In genomic region chr3:72887723-72888545, GRCh38 we compare ENCODE assay signal across 1 cellular context.
TF ChIP-seq lines count a peak whose summit lies in the region.

A gene with protein sequence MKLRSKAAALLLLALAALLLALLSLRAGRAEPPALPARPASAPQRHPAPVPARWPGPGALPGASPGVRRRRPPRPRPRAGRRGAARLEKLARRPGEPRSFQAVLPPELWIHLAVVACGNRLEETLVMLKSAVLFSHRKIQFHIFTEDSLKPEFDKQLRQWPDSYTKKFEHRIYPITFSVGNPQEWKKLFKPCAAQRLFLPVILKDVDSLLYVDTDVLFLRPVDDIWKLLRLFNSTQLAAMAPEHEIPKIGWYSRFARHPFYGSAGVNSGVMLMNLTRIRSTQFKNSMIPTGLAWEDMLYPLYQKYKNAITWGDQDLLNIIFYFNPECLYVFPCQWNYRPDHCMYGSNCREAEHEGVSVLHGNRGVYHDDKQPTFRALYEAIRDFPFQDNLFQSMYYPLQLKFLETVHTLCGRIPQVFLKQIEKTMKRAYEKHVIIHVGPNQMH (plus strand): TSS chr3:72888046. CDS start chr3:72888234, 188 bp downstream.

TF ChIP-seq in HEK293, 187 proteins besides CTCF, POLR2A, EP300 and RAD21 (continued from another document and continues in another):
- TF ChIP-seq ZBTB10 (tag by site-specific recombination; IDR thresholded peaks at IDR 0.05) (no peak), ZNF292 (tag by site-specific recombination; IDR thresholded peaks at IDR 0.05; ENCODE audit: borderline replicate concordance, low read depth) (no peak), ZNF76 (tag by site-specific recombination; IDR thresholded peaks at IDR 0.05; ENCODE audit: borderline replicate concordance, low read depth) (no peak), OVOL3 (tag by site-specific recombination; IDR thresholded peaks at IDR 0.05) (no peak), ZNF555 (tag by site-specific recombination; conservative IDR thresholded peaks at IDR 0.05) (no peak), ZNF670 (tag by site-specific recombination; IDR thresholded peaks at IDR 0.05; ENCODE audit: low read depth) (no peak), ZNF37A (tag by site-specific recombination; IDR thresholded peaks at IDR 0.05) (no peak), ZNF501 (tag by site-specific recombination; IDR thresholded peaks at IDR 0.05) (peak; percentile 77; the same call in 1 of the 2 replicates), ZXDB (tag by site-specific recombination; IDR thresholded peaks at IDR 0.05) (0 out of 2 replicates have a peak, but pooled peaks have one; percentile 19), ZFP69B (tag by site-specific recombination; IDR thresholded peaks at IDR 0.05) (no peak), ZBTB44 (tag by site-specific recombination; IDR thresholded peaks at IDR 0.05) (no peak), OSR2 (tag by site-specific recombination; IDR thresholded peaks at IDR 0.05) (peak; percentile 45; the same call in 1 of the 2 replicates), ZBTB1 (tag by site-specific recombination; IDR thresholded peaks at IDR 0.05) (no peak), ZNF350 (tag by site-specific recombination; IDR thresholded peaks at IDR 0.05) (no peak), ZFP41 (tag by site-specific recombination; IDR thresholded peaks at IDR 0.05; ENCODE audit: borderline replicate concordance) (no peak), ZNF596 (tag by site-specific recombination; IDR thresholded peaks at IDR 0.05) (no peak), KLF9 (tag by site-specific recombination; IDR thresholded peaks at IDR 0.05; ENCODE audit: low read depth) (no peak), ZNF114 (tag by site-specific recombination; IDR thresholded peaks at IDR 0.05) (no peak), IKZF3 (tag by site-specific recombination; IDR thresholded peaks at IDR 0.05) (no peak), SP7 (tag by site-specific recombination; IDR thresholded peaks at IDR 0.05) (0 out of 2 replicates have a peak, but pooled peaks have one; percentile 44), ZNF629 (tag by site-specific recombination; IDR thresholded peaks at IDR 0.05) (no peak), ZNF18 (tag by site-specific recombination; IDR thresholded peaks at IDR 0.05) (no peak), ZNF529 (tag by site-specific recombination; IDR thresholded peaks at IDR 0.05; ENCODE audit: insufficient replicate concordance) (no peak), ZNF473 (tag by site-specific recombination; IDR thresholded peaks at IDR 0.05) (no peak), ZNF223 (tag by site-specific recombination; IDR thresholded peaks at IDR 0.05) (0 out of 2 replicates have a peak, but pooled peaks have one; percentile 15), ZNF561 (tag by site-specific recombination; IDR thresholded peaks at IDR 0.05; ENCODE audit: borderline replicate concordance) (no peak; the same call in 1 of the 2 replicates), ZNF184 (tag by site-specific recombination; IDR thresholded peaks at IDR 0.05) (no peak), ZNF544 (tag by site-specific recombination; IDR thresholded peaks at IDR 0.05) (no peak), ZSCAN16 (tag by site-specific recombination; IDR thresholded peaks at IDR 0.05) (peak; percentile 67; the same call in 1 of the 2 replicates), ZNF580 (tag by site-specific recombination; IDR thresholded peaks at IDR 0.05) (peak; percentile 98)
- TF ChIP-seq, protein P1, sequence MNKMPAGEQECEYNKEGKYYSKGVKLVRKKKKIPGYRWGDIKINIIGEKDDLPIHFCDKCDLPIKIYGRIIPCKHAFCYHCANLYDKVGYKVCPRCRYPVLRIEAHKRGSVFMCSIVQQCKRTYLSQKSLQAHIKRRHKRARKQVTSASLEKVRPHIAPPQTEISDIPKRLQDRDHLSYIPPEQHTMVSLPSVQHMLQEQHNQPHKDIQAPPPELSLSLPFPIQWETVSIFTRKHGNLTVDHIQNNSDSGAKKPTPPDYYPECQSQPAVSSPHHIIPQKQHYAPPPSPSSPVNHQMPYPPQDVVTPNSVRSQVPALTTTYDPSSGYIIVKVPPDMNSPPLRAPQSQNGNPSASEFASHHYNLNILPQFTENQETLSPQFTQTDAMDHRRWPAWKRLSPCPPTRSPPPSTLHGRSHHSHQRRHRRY (tag by site-specific recombination; IDR thresholded peaks at IDR 0.05): no peak
- TF ChIP-seq, protein P2, sequence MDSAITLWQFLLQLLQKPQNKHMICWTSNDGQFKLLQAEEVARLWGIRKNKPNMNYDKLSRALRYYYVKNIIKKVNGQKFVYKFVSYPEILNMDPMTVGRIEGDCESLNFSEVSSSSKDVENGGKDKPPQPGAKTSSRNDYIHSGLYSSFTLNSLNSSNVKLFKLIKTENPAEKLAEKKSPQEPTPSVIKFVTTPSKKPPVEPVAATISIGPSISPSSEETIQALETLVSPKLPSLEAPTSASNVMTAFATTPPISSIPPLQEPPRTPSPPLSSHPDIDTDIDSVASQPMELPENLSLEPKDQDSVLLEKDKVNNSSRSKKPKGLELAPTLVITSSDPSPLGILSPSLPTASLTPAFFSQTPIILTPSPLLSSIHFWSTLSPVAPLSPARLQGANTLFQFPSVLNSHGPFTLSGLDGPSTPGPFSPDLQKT (IDR thresholded peaks at IDR 0.05; ENCODE audit: borderline replicate concordance, low read depth, low read length): no peak
- TF ChIP-seq, protein P3, sequence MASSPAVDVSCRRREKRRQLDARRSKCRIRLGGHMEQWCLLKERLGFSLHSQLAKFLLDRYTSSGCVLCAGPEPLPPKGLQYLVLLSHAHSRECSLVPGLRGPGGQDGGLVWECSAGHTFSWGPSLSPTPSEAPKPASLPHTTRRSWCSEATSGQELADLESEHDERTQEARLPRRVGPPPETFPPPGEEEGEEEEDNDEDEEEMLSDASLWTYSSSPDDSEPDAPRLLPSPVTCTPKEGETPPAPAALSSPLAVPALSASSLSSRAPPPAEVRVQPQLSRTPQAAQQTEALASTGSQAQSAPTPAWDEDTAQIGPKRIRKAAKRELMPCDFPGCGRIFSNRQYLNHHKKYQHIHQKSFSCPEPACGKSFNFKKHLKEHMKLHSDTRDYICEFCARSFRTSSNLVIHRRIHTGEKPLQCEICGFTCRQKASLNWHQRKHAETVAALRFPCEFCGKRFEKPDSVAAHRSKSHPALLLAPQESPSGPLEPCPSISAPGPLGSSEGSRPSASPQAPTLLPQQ (tag by site-specific recombination; IDR thresholded peaks at IDR 0.05): peak; percentile 57
- TF ChIP-seq, protein P4, sequence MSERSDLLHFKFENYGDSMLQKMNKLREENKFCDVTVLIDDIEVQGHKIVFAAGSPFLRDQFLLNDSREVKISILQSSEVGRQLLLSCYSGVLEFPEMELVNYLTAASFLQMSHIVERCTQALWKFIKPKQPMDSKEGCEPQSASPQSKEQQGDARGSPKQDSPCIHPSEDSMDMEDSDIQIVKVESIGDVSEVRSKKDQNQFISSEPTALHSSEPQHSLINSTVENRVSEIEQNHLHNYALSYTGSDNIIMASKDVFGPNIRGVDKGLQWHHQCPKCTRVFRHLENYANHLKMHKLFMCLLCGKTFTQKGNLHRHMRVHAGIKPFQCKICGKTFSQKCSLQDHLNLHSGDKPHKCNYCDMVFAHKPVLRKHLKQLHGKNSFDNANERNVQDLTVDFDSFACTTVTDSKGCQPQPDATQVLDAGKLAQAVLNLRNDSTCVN (tag by site-specific recombination; optimal IDR thresholded peaks at IDR 0.05): peak; percentile 37
- TF ChIP-seq, protein P5, sequence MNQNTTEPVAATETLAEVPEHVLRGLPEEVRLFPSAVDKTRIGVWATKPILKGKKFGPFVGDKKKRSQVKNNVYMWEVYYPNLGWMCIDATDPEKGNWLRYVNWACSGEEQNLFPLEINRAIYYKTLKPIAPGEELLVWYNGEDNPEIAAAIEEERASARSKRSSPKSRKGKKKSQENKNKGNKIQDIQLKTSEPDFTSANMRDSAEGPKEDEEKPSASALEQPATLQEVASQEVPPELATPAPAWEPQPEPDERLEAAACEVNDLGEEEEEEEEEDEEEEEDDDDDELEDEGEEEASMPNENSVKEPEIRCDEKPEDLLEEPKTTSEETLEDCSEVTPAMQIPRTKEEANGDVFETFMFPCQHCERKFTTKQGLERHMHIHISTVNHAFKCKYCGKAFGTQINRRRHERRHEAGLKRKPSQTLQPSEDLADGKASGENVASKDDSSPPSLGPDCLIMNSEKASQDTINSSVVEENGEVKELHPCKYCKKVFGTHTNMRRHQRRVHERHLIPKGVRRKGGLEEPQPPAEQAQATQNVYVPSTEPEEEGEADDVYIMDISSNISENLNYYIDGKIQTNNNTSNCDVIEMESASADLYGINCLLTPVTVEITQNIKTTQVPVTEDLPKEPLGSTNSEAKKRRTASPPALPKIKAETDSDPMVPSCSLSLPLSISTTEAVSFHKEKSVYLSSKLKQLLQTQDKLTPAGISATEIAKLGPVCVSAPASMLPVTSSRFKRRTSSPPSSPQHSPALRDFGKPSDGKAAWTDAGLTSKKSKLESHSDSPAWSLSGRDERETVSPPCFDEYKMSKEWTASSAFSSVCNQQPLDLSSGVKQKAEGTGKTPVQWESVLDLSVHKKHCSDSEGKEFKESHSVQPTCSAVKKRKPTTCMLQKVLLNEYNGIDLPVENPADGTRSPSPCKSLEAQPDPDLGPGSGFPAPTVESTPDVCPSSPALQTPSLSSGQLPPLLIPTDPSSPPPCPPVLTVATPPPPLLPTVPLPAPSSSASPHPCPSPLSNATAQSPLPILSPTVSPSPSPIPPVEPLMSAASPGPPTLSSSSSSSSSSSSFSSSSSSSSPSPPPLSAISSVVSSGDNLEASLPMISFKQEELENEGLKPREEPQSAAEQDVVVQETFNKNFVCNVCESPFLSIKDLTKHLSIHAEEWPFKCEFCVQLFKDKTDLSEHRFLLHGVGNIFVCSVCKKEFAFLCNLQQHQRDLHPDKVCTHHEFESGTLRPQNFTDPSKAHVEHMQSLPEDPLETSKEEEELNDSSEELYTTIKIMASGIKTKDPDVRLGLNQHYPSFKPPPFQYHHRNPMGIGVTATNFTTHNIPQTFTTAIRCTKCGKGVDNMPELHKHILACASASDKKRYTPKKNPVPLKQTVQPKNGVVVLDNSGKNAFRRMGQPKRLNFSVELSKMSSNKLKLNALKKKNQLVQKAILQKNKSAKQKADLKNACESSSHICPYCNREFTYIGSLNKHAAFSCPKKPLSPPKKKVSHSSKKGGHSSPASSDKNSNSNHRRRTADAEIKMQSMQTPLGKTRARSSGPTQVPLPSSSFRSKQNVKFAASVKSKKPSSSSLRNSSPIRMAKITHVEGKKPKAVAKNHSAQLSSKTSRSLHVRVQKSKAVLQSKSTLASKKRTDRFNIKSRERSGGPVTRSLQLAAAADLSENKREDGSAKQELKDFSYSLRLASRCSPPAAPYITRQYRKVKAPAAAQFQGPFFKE (tag by site-specific recombination; IDR thresholded peaks at IDR 0.05; ENCODE audit: borderline replicate concordance): no peak; the same call in 1 of the 2 replicates
- TF ChIP-seq, protein P6, sequence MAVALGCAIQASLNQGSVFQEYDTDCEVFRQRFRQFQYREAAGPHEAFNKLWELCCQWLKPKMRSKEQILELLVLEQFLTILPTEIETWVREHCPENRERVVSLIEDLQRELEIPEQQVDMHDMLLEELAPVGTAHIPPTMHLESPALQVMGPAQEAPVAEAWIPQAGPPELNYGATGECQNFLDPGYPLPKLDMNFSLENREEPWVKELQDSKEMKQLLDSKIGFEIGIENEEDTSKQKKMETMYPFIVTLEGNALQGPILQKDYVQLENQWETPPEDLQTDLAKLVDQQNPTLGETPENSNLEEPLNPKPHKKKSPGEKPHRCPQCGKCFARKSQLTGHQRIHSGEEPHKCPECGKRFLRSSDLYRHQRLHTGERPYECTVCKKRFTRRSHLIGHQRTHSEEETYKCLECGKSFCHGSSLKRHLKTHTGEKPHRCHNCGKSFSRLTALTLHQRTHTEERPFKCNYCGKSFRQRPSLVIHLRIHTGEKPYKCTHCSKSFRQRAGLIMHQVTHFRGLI (tag by site-specific recombination; IDR thresholded peaks at IDR 0.05): no peak
